ENCODE assay signal across 19 cellular contexts in genomic region chr5:91521313-91521712, GRCh38.
"Had no signal": no experiment of that assay in that cellular context is flagged by ENCODE, and none has a peak within 500 bp of the region (broad histone marks: within the 10 kb centered on the region; RNA-seq: fewer than 3 reads in every experiment).

No MANE protein-coding gene starts in this region.

- H2AFZ ChIP-seq: hepatocyte had no signal

- H3K27ac ChIP-seq: body of pancreas, hepatocyte, prostate gland, thyroid gland, upper lobe of right lung had no signal

- H3K27me3 ChIP-seq: body of pancreas, hepatocyte, thyroid gland, upper lobe of right lung had no signal

- DNase-seq: activated CD4-positive, CD25-positive, alpha-beta regulatory T cell treated with anti-CD3 and anti-CD28 coated beads, Interleukin-2, amount 50 U/mL, for 72 hours; activated CD8-positive, alpha-beta memory T cell treated with anti-CD3 and anti-CD28 coated beads for 24 hours; activated CD8-positive, alpha-beta memory T cell treated with anti-CD3 and anti-CD28 coated beads, Interleukin-2, amount 50 U/mL, for 4 hours; activated naive CD4-positive, alpha-beta T cell; activated naive CD8-positive, alpha-beta T cell treated with anti-CD3 and anti-CD28 coated beads, Interleukin-2, amount 10 ng/mL, durations not matched to agents 7 days and 5 days; activated T-cell treated with anti-CD3 and anti-CD28 coated beads, Interleukin-2, amount 50 U/mL, for 24 hours; body of pancreas; foreskin melanocyte; left ventricle myocardium superior; midbrain; natural killer cell; stimulated activated CD4-positive, alpha-beta T cell treated with anti-CD3 and anti-CD28 coated beads, Interleukin-2, amount 100 ng/mL, for 48 hours; stimulated activated naive CD4-positive, alpha-beta T cell treated with Interleukin-2 at 50 U/mL for 16 hours; substantia nigra; thyroid gland; upper lobe of right lung had no signal

- H3K9me3 ChIP-seq: body of pancreas, prostate gland, thyroid gland, upper lobe of right lung had no signal

- H3K4me1 ChIP-seq: body of pancreas, prostate gland, thyroid gland, upper lobe of right lung had no signal

- H3K79me2 ChIP-seq: hepatocyte had no signal

- ATAC-seq: activated T-helper 17 cell treated with anti-CD3 and anti-CD28 coated beads, Interleukin-2, amount 50 U/mL, for 72 hours; body of pancreas; left ventricle myocardium superior; natural killer cell; upper lobe of right lung had no signal

- H3K36me3 ChIP-seq: prostate gland, thyroid gland, upper lobe of right lung had no signal

- H3K4me2 ChIP-seq: hepatocyte had no signal

- H3K4me3 ChIP-seq: body of pancreas, hepatocyte, prostate gland, thyroid gland, upper lobe of right lung had no signal
